In the genomic region with DNA sequence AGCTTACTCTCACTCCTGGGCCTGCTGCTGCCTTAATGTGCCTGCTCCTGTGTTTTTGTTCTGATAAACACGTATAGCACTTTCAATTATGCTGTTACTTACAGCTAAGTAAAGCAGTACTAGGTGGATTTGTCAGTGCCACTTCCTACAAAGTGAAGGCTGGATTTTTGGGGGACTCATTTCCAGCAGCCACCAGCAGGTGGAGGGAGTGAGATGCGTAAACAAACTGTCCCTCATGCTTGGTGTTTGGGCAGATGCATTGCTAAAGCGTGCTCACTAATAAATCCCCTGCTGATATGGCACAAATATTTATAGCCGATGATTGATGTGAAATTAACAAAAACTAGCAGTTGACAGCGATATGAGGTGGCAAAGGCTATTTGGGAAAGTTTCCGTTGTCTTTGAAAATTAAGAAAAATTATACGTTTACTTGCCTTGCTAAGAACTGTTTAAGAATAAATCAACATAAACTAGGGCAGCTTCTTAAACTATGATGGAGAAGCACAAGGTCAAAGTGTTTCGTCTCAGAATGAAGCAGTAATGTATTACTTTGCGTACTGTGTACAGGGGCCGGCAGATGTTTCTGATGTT, we compare ENCODE assay signal across 8 cellular contexts.
DNase-seq lines count a peak whose midpoint lies in the region; ATAC-seq and TF ChIP-seq lines count a peak whose summit lies in the region.

No MANE protein-coding gene starts in this region.

- CTCF ChIA-PET in activated CD4-positive, alpha-beta T cell treated with anti-CD3 and anti-CD28 coated beads for 36 hours (lab: Charles Lee): interaction anchor here (0.7 to 3.1 kb wide), 10 partner anchors 8 to 1390 kb away, joined by 3 to 23 read pairs (median 3); no protein-coding TSS in a partner anchor

- H3K4me3 Mint-ChIP-seq in activated CD4-positive, alpha-beta T cell treated with anti-CD3 and anti-CD28 coated beads for 36 hours: no peak overlapping the region

- H3K36me3 Mint-ChIP-seq in activated CD4-positive, alpha-beta T cell treated with anti-CD3 and anti-CD28 coated beads for 36 hours (ENCODE audit: low read depth): no peaks in the 10 kb centered on the region

- H3K9ac ChIP-seq in SK-N-MC (ENCODE audit: insufficient read length): no peak overlapping the region

- H3K9me3 ChIP-seq in SK-N-MC (ENCODE audit: low read depth, low read length): no peaks in the 10 kb centered on the region

- peaks cover 3% of the 10 kb centered on the region for H3K9me3 Mint-ChIP-seq in activated CD4-positive, alpha-beta T cell treated with anti-CD3 and anti-CD28 coated beads for 36 hours (ENCODE audit: low read depth)

- POLR2A ChIA-PET in activated CD4-positive, alpha-beta T cell treated with anti-CD3 and anti-CD28 coated beads for 36 hours (lab: Charles Lee): no interaction called here

- peak overlapping the region; percentile 27; the same call in 1 of the 2 replicates for H3K27ac ChIP-seq in SK-N-MC

- no peak overlapping the region for H3K27ac Mint-ChIP-seq in activated CD4-positive, alpha-beta T cell treated with anti-CD3 and anti-CD28 coated beads for 36 hours

- TF ChIP-seq CTCF in LNCaP clone FGC (IDR thresholded peaks at IDR 0.05; ENCODE audit: control insufficient read depth, extremely low read depth, insufficient read depth): peak; percentile 73

- H3K4me1 Mint-ChIP-seq in activated CD4-positive, alpha-beta T cell treated with anti-CD3 and anti-CD28 coated beads for 36 hours: no peaks in the 10 kb centered on the region

- DNase-seq in activated CD4-positive, alpha-beta T cell treated with anti-CD3 and anti-CD28 coated beads for 36 hours: peak; percentile 61
- no peak for DNase-seq in activated CD4-positive, alpha-beta T cell treated with anti-CD3 and anti-CD28 coated beads for 1 hour
- DNase-seq in LNCaP clone FGC (ENCODE audit: low read depth) (peak; percentile 36), SK-N-MC (ENCODE audit: low read depth, low spot score) (peak; percentile 47), cerebellar cortex (ENCODE audit: low spot score) (peak; percentile 84), kidney glomerular epithelial cell (lab: John Stamatoyannopoulos, UW) (peak; percentile 36)
- peak; percentile 15 for DNase-seq in stimulated activated CD8-positive, alpha-beta memory T cell treated with anti-CD3 and anti-CD28 coated beads, Interleukin-4, amount 100 ng/mL, for 24 hours (ENCODE audit: low read depth)

- H3K36me3 ChIP-seq in SK-N-MC (ENCODE audit: insufficient read depth, low read length): no peaks in the 10 kb centered on the region

- intact Hi-C loops in activated CD4-positive, alpha-beta T cell treated with anti-CD3 and anti-CD28 coated beads for 36 hours (cut with DNase I, micrococcal nuclease): loop anchor here (1.0 to 5.0 kb wide), 2 partner anchors 151 to 1043 kb away; no protein-coding TSS in a partner anchor

- no peak overlapping the region for H3K4me3 ChIP-seq in LNCaP clone FGC (ENCODE audit: low read depth, low read length)
- H3K4me3 ChIP-seq in SK-N-MC: no peak overlapping the region

- no peak for ATAC-seq in activated CD4-positive, alpha-beta T cell treated with anti-CD3 and anti-CD28 coated beads for 36 hours
- no peak for ATAC-seq in GM19328 (IDR thresholded peaks at IDR 0.05; ENCODE audit: unreplicated experiment)

- peaks cover 4% of the 10 kb centered on the region for H3K27me3 Mint-ChIP-seq in activated CD4-positive, alpha-beta T cell treated with anti-CD3 and anti-CD28 coated beads for 36 hours
